ENCODE assay signal across 19 cellular contexts in the genomic region with DNA sequence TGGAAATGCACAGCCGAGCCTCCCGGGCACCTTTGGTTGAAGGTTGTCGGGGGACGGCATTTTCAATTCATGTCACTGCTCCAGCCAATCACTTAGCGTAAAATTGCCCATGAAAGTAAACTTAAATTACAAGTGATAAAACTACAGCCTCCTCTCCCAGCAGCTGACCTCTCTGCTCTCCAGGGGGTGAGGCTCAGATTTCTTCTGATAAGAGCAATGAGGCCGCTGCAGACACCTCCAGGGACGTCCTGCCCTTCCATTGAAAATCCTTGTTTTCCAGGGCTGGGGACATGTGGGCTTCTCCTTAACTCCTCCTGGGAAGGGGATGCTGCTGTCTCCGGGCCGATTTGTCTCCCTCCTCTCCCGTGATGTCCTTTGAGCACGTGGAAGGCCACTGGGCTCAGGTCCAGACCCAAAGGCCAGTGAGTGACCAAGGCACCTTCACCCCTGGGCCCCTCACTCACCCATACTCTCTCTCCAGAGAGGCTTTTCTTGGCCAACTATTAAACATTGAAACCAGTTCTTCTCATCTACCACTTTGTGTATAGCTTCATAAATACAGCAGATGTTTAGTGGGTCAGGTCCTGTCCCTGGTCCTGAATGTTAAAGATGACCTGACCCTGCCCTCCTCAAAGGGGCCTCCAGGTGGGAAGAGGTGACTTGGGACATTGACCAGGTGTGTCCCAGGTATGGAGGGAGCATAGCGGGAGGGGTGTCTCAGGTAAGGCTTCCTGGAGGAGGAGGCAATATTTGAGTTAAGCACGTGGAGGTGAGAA. TPM values are rescaled to one million over a fixed set of nuclear protein-coding genes. Genes with fewer than 3 reads are reported as not detected.
DNase-seq lines count a peak whose midpoint lies in the region; ATAC-seq, FAIRE-seq and TF ChIP-seq lines count a peak whose summit lies in the region.
"Had no signal": no experiment of that assay in that cellular context is flagged by ENCODE, and none has a peak within 500 bp of the region (broad histone marks: within the 10 kb centered on the region; RNA-seq: fewer than 3 reads in every experiment).

No MANE protein-coding gene starts in this region.

- peak; percentile 45 for DNase-seq in NCI-H2171 treated with DMSO at 0.1 percent for 48 hours (lab: John Stamatoyannopoulos, UW)
- DNase-seq in NCI-H2171 (lab: John Stamatoyannopoulos, UW), result no peak
- peak; percentile 31 for DNase-seq in natural killer cell treated with Interleukin-12 subunit alpha and Interleukin-12 subunit beta and Interleukin-15 and Interleukin-18, amount 100 ng/mL, for 72 hours (ENCODE audit: low spot score)
- DNase-seq in natural killer cell, result no peak
- no peak for DNase-seq in GM12878 (ENCODE audit: low read depth, low spot score)
- peak; percentile 25 for DNase-seq in osteoblast (ENCODE audit: insufficient read length, low spot score, missing footprints)
- no peak for DNase-seq in stimulated activated CD4-positive, alpha-beta T cell treated with anti-CD3 and anti-CD28 coated beads, Interleukin-12 subunit alpha, Interleukin-12 subunit beta, amount 100 ng/mL, for 4 hours
- DNase-seq in activated T-cell treated with anti-CD3 and anti-CD28 coated beads for 4 hours, result no peak
- DNase-seq: CD8-positive, alpha-beta T cell; DND-41; Karpas-422; MG63; NCI-H1092; NCI-H1694; NCI-H526 treated with DMSO at 0.1 percent for 48 hours; PC-9 had no signal

- no peaks in the 10 kb centered on the region for H3K9me3 Mint-ChIP-seq in natural killer cell treated with Interleukin-12 subunit alpha and Interleukin-12 subunit beta and Interleukin-15 and Interleukin-18, amount 100 ng/mL, for 72 hours
- H3K9me3 Mint-ChIP-seq in natural killer cell, result no peaks in the 10 kb centered on the region
- H3K9me3 Mint-ChIP-seq: CD8-positive, alpha-beta T cell had no signal

- no peak overlapping the region for H3K9ac ChIP-seq in GM12878 (ENCODE audit: control insufficient read depth, insufficient read depth, low read length)
- H3K9ac ChIP-seq: BLaER1 had no signal

- RAD21 ChIA-PET in GM12878 (lab: Charles Lee; ENCODE audit: unreplicated experiment), result no interaction called here

- H3K4me2 ChIP-seq in GM12878 (ENCODE audit: control insufficient read depth, insufficient read depth), result no peak overlapping the region
- no peak overlapping the region for H3K4me2 ChIP-seq in osteoblast (ENCODE audit: insufficient read depth, low read length)
- H3K4me2 ChIP-seq: BLaER1, PC-9 had no signal

- H3K4me3 ChIP-seq in GM12878 (no peak overlapping the region), osteoblast (ENCODE audit: insufficient read depth, low read length) (no peak overlapping the region)
- H3K4me3 ChIP-seq: BLaER1, MG63, PC-9, SK-N-MC had no signal

- H3K27ac ChIP-seq in GM12878 (ENCODE audit: control insufficient read depth, insufficient read depth) (no peak overlapping the region), osteoblast (ENCODE audit: low read depth, low read length) (no peak overlapping the region)
- H3K27ac ChIP-seq: BLaER1, PC-9, SK-N-MC had no signal

- WGBS in GM12878 (ENCODE audit: insufficient coverage, insufficient replicate concordance, low lambda C conversion rate, missing lambda C conversion rate), result 32% methylated on average over 10 of the region's 13 CpGs

- no peaks in the 10 kb centered on the region for H4K20me1 ChIP-seq in GM12878 (ENCODE audit: control insufficient read depth, insufficient read depth)
- H4K20me1 ChIP-seq in osteoblast (ENCODE audit: insufficient read depth, low read length), result no peaks in the 10 kb centered on the region

- TF ChIP-seq CTCF in natural killer cell (IDR thresholded peaks at IDR 0.05) (no peak), GM12878 (IDR thresholded peaks at IDR 0.05 in 2 of 3, conservative IDR thresholded peaks at IDR 0.05 in 1 of 3; ENCODE audit: control insufficient read depth in 2 of 3, extremely low read depth in 1 of 3, insufficient read depth in 1 of 3, low read depth in 3 of 3, low read length in 3 of 3) (no peak), osteoblast (IDR thresholded peaks at IDR 0.05; ENCODE audit: extremely low read depth, low read depth, low read length) (no peak)

- no peak for TF ChIP-seq EP300 in GM12878 (IDR thresholded peaks at IDR 0.05; ENCODE audit: borderline replicate concordance in 1 of 2, control insufficient read depth in 1 of 2, low read depth in 2 of 2, low read length in 2 of 2)

- CTCF ChIA-PET in GM12878 (lab: Yijun Ruan, JAX), result no interaction called here

- H3K4me1 ChIP-seq in GM12878 (ENCODE audit: control insufficient read depth, insufficient read depth, low read length) (no peaks in the 10 kb centered on the region), osteoblast (ENCODE audit: insufficient read depth, low read length) (no peaks in the 10 kb centered on the region)

- H3K4me1 Mint-ChIP-seq in natural killer cell treated with Interleukin-12 subunit alpha and Interleukin-12 subunit beta and Interleukin-15 and Interleukin-18, amount 100 ng/mL, for 72 hours (ENCODE audit: low read depth in 2 of 2), result no peaks in the 10 kb centered on the region
- H3K4me1 Mint-ChIP-seq in natural killer cell, result no peaks in the 10 kb centered on the region

- intact Hi-C loops in natural killer cell (cut with micrococcal nuclease), result no loop called here
- intact Hi-C loops in GM12878 (cut with micrococcal nuclease; ENCODE audit: unreplicated experiment), result no loop called here

- in situ Hi-C loops in GM12878 (cut with MboI), result no loop called here

- POLR2A ChIA-PET in GM12878 (lab: Charles Lee), result no interaction called here

- peaks cover 3 to 7% of the 10 kb centered on the region in 2 experiments; a peak in 3 of 4 replicates for H3K27me3 ChIP-seq in GM12878 (replicated peaks in 1 of 2; ENCODE audit: control insufficient read depth in 2 of 2, insufficient read depth in 2 of 2, low read length in 1 of 2)
- peaks cover 14% of the 10 kb centered on the region for H3K27me3 ChIP-seq in osteoblast (ENCODE audit: insufficient read depth, low read length)
- H3K27me3 ChIP-seq: BLaER1, MG63 had no signal

- BruUV-seq in GM12878 (replicated peaks; lab: Mats Ljungman, UMichigan), result no TSS peak

- H3K36me3 ChIP-seq in GM12878 (ENCODE audit: control insufficient read depth in 2 of 2, insufficient read depth in 2 of 2, low read length in 1 of 2) (no peaks in the 10 kb centered on the region), osteoblast (ENCODE audit: insufficient read depth, low read length) (no peaks in the 10 kb centered on the region)
- H3K36me3 ChIP-seq: MG63 had no signal

- ATAC-seq in natural killer cell treated with Interleukin-12 subunit alpha and Interleukin-12 subunit beta and Interleukin-15 and Interleukin-18, amount 100 ng/mL, for 72 hours, result no peak
- ATAC-seq in natural killer cell (no peak), GM12878 (no peak)
- ATAC-seq: CD8-positive, alpha-beta T cell had no signal

- H3K36me3 Mint-ChIP-seq in natural killer cell treated with Interleukin-12 subunit alpha and Interleukin-12 subunit beta and Interleukin-15 and Interleukin-18, amount 100 ng/mL, for 72 hours, result no peaks in the 10 kb centered on the region
- H3K36me3 Mint-ChIP-seq in natural killer cell, result no peaks in the 10 kb centered on the region
- H3K36me3 Mint-ChIP-seq: CD8-positive, alpha-beta T cell had no signal

- H3K9me3 ChIP-seq in GM12878 (replicated peaks; ENCODE audit: control insufficient read depth, insufficient read depth, low read length), result no peaks in the 10 kb centered on the region
- H3K9me3 ChIP-seq in osteoblast (ENCODE audit: low read depth, low read length), result no peaks in the 10 kb centered on the region
- H3K9me3 ChIP-seq: BLaER1, MG63 had no signal

- H2AFZ ChIP-seq in GM12878 (ENCODE audit: control insufficient read depth, low read depth, low read length), result no peak overlapping the region
- no peak overlapping the region for H2AFZ ChIP-seq in osteoblast (ENCODE audit: low read length)
- H2AFZ ChIP-seq: PC-9 had no signal

- H3K79me2 ChIP-seq in GM12878 (ENCODE audit: control insufficient read depth, insufficient read depth, low read length) (no peaks in the 10 kb centered on the region), osteoblast (ENCODE audit: insufficient read depth, low read length) (no peaks in the 10 kb centered on the region)

- no peak for FAIRE-seq in GM12878 (lab: Jason Lieb, UNC)
- FAIRE-seq: H1 had no signal

- TF ChIP-seq RAD21 in GM12878 (IDR thresholded peaks at IDR 0.05; ENCODE audit: insufficient read depth, low read depth, low read length), result no peak

- no peak for TF ChIP-seq POLR2A in GM12878 (IDR thresholded peaks at IDR 0.05; ENCODE audit: low read depth, low read length)

- SMC1A ChIA-PET in GM12878 (lab: Charles Lee; ENCODE audit: uncharacterized antibody, unreplicated experiment), result no interaction called here

- no peak overlapping the region for H3K4me3 Mint-ChIP-seq in natural killer cell treated with Interleukin-12 subunit alpha and Interleukin-12 subunit beta and Interleukin-15 and Interleukin-18, amount 100 ng/mL, for 72 hours
- no peak overlapping the region for H3K4me3 Mint-ChIP-seq in natural killer cell
- H3K4me3 Mint-ChIP-seq: CD8-positive, alpha-beta T cell had no signal

- no peak overlapping the region for H3K27ac Mint-ChIP-seq in natural killer cell treated with Interleukin-12 subunit alpha and Interleukin-12 subunit beta and Interleukin-15 and Interleukin-18, amount 100 ng/mL, for 72 hours
- H3K27ac Mint-ChIP-seq in natural killer cell, result no peak overlapping the region
- H3K27ac Mint-ChIP-seq: CD8-positive, alpha-beta T cell had no signal

- H3K27me3 Mint-ChIP-seq in natural killer cell treated with Interleukin-12 subunit alpha and Interleukin-12 subunit beta and Interleukin-15 and Interleukin-18, amount 100 ng/mL, for 72 hours, result peaks cover 0 to 7% of the 10 kb centered on the region in 2 donors
- H3K27me3 Mint-ChIP-seq in natural killer cell (ENCODE audit: low read depth in 2 of 2), result no peaks in the 10 kb centered on the region

RNA-seq across cellular contexts. Expression of a gene that starts 52.3 kb away (rescaled TPM):
- total RNA-seq in natural killer cell treated with Interleukin-12 subunit alpha and Interleukin-12 subunit beta and Interleukin-15 and Interleukin-18, amount 100 ng/mL, for 72 hours, result under 1 TPM in 1 of 2 donors, not detected in 1; 0.59 TPM
- total RNA-seq in natural killer cell (not detected), GM12878 (2014; rRNA removed) (not detected in 2 replicates), GM12878 (2014; rRNA removed; fragmentation: Illumina TruSeq; extraction: Trizol) (not detected in 2 replicates), GM12878 (2021) (0.13 TPM in 1 of 2 replicates, not detected in the other), osteoblast (0.36 and 0.59 TPM in 2 replicates)
- total RNA-seq in GM12878 (2013; cell fraction: nucleolus; rRNA removed), result not detected in 2 replicates
- polyA plus RNA-seq in GM12878 (2011; ENCODE audit: low read depth), result not detected
- polyA plus RNA-seq in GM12878 (2011; rRNA removed) (not detected in 2 replicates), GM12878 (2014; fragmentation: Illumina TruSeq; extraction: Trizol) (not detected in 2 replicates), GM12878 (2014; fragmentation: Nextera tagmentation; extraction: Ambion mirVana) (not detected), GM12878 (2014; rRNA removed) (not detected in 2 replicates), GM12878 (2016; fragmentation: Nextera tagmentation; extraction: Ambion mirVana) (not detected)
- not detected in 2 replicates for polyA plus RNA-seq in GM12878 (2011; cell fraction: cytosol; rRNA removed)
- polyA plus RNA-seq in GM12878 (2011; cell fraction: nucleus; rRNA removed), result not detected in 2 replicates
- polyA plus RNA-seq in GM12878 (2012), result not detected in 2 replicates
- polyA minus RNA-seq in GM12878 (2011; rRNA and poly(A)+ RNA removed), result not detected in 2 replicates
- polyA minus RNA-seq in GM12878 (2011; cell fraction: cytosol; rRNA and poly(A)+ RNA removed), result not detected in 2 replicates
- not detected in 2 replicates for polyA minus RNA-seq in GM12878 (2011; cell fraction: nucleus; rRNA and poly(A)+ RNA removed)

Comparison
In these comparisons a context has a peak if more than half of its experiments do, and no peak if none do; other contexts are left out.
1. DNase-seq: peak in NCI-H2171 treated with DMSO at 0.1 percent for 48 hours (single experiment), natural killer cell treated with Interleukin-12 subunit alpha and Interleukin-12 subunit beta and Interleukin-15 and Interleukin-18, amount 100 ng/mL, for 72 hours (single experiment) and osteoblast (single experiment); none in NCI-H2171 (single experiment), natural killer cell (single experiment), GM12878 (single experiment), stimulated activated CD4-positive, alpha-beta T cell treated with anti-CD3 and anti-CD28 coated beads, Interleukin-12 subunit alpha, Interleukin-12 subunit beta, amount 100 ng/mL, for 4 hours (single experiment) and activated T-cell treated with anti-CD3 and anti-CD28 coated beads for 4 hours (single experiment).